ENCODE assay signal across 8 cellular contexts in the genomic region with DNA sequence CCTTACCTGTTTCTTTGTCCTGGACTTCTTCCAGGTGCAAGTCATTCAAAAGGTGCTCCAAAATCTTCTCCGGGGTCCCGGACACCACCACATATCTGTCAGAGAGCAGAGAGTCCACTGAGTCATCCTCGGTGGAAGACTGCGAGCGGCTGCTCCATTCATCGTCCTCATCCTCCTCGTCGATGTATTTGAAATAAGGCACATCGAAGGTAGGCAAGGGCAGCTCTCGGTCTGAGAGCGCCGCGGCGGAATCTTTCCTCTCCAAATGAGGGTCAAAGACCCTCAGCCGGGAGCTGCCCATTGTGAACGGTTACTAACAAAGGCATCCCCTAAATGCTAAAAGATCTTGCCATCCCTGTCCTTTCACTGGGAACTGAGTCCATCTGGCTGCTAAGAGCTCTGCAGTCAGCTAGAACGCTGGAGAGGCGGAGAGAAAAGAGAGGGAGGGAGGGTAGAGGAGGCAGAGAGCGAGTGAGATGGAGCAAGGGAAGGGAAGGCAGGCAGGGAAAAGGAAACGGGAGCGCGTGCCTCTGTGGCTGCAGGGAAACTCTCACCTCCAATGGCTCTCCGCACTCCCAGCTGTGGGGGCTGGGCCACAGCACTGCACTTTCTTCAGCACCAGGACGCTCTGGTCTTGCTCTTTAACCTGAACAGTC.
DNase-seq lines count a peak whose midpoint lies in the region; ATAC-seq and TF ChIP-seq lines count a peak whose summit lies in the region.

No MANE protein-coding gene starts in this region.

- H3K36me3 ChIP-seq in right atrium auricular region (no peaks in the 10 kb centered on the region), parathyroid adenoma (ENCODE audit: control insufficient read depth, insufficient read depth, low read length) (no peaks in the 10 kb centered on the region), psoas muscle (ENCODE audit: insufficient read depth in 1 of 2, low read depth in 1 of 2) (peaks cover 0 to 12% of the 10 kb centered on the region in 2 donors)

- H3K4me2 ChIP-seq in parathyroid adenoma (ENCODE audit: low read length), result peak overlapping the region; percentile 85

- intact Hi-C loops in psoas muscle (cut with DNase I), result no loop called here

- H3K27ac ChIP-seq in right atrium auricular region, result peak overlapping the region in 1 of 2 donors; percentile 17
- H3K27ac ChIP-seq in parathyroid adenoma, result peak overlapping the region; percentile 94
- H3K27ac ChIP-seq in psoas muscle, result no peak overlapping the region

- ATAC-seq in GM18498 (IDR thresholded peaks at IDR 0.05; ENCODE audit: unreplicated experiment) (no peak), psoas muscle (no peak)

- H3K27me3 ChIP-seq in right atrium auricular region (no peaks in the 10 kb centered on the region), parathyroid adenoma (ENCODE audit: control insufficient read depth, insufficient read depth, low read length) (no peaks in the 10 kb centered on the region), psoas muscle (ENCODE audit: insufficient read depth in 3 of 3, low read length in 2 of 3) (no peaks in the 10 kb centered on the region)

- H3K9ac ChIP-seq in parathyroid adenoma, result peak overlapping the region; percentile 64

- H3K9me3 ChIP-seq in right atrium auricular region (no peaks in the 10 kb centered on the region), parathyroid adenoma (ENCODE audit: control insufficient read depth, low read length) (no peaks in the 10 kb centered on the region), psoas muscle (no peaks in the 10 kb centered on the region)

- TF ChIP-seq CTCF in right atrium auricular region (IDR thresholded peaks at IDR 0.05) (no peak), parathyroid adenoma (IDR thresholded peaks at IDR 0.05) (no peak), psoas muscle (IDR thresholded peaks at IDR 0.05) (no peak)

- DNase-seq in DMS79 treated with DMSO at 0.1 percent for 48 hours (lab: John Stamatoyannopoulos, UW), result peak; percentile 43
- DNase-seq in amniotic epithelial cell (ENCODE audit: low read depth), result peak; percentile 14
- DNase-seq in right atrium auricular region (ENCODE audit: low spot score), result no peak
- DNase-seq in psoas muscle, result no peak
- no peak for DNase-seq in central memory CD4-positive, alpha-beta T cell
- no peak for DNase-seq in NCI-H128 (lab: John Stamatoyannopoulos, UW; ENCODE audit: unreplicated experiment)

- WGBS in psoas muscle, 3 donors, result 28 to 32% (median 31%) methylated on average over 24 of the region's 24 CpGs

- no peak overlapping the region for H2AFZ ChIP-seq in parathyroid adenoma

- H3K4me1 ChIP-seq in right atrium auricular region, result peaks cover 0 to 6% of the 10 kb centered on the region in 2 donors
- peaks cover 35% of the 10 kb centered on the region for H3K4me1 ChIP-seq in parathyroid adenoma
- no peaks in the 10 kb centered on the region for H3K4me1 ChIP-seq in psoas muscle

- peaks cover 88% of the 10 kb centered on the region for H3K79me2 ChIP-seq in parathyroid adenoma

- peak overlapping the region; percentile 10 to 37 for H3K4me3 ChIP-seq in right atrium auricular region
- H3K4me3 ChIP-seq in parathyroid adenoma (ENCODE audit: low read depth, low read length), result peak overlapping the region; percentile 69
- H3K4me3 ChIP-seq in psoas muscle, result no peak overlapping the region

Comparison
In these comparisons a context has a peak if more than half of its experiments do, and no peak if none do; other contexts are left out.
1. DNase-seq: peak in DMS79 treated with DMSO at 0.1 percent for 48 hours (single experiment) and amniotic epithelial cell (single experiment); none in right atrium auricular region (single experiment), psoas muscle (0 of 2), central memory CD4-positive, alpha-beta T cell (single experiment) and NCI-H128 (single experiment).